ENCODE assay signal across 8 cellular contexts in genomic region chr5:10689391-10690081, GRCh38.
DNase-seq lines count a peak whose midpoint lies in the region; ATAC-seq and TF ChIP-seq lines count a peak whose summit lies in the region.

No MANE protein-coding gene starts in this region.

- no peak overlapping the region for H2AFZ ChIP-seq in Loucy (ENCODE audit: low read length)

- H3K4me3 ChIP-seq in Loucy (ENCODE audit: low read length, poor library complexity, severe bottlenecking): no peak overlapping the region

- H3K27me3 Mint-ChIP-seq in activated CD4-positive, alpha-beta memory T cell treated with anti-CD3 and anti-CD28 coated beads, Interleukin-2, amount 10 ng/mL, durations not matched to agents 7 days and 5 days: no peaks in the 10 kb centered on the region

- no peaks in the 10 kb centered on the region for H3K9me2 ChIP-seq in Loucy (replicated peaks; ENCODE audit: low read depth, low read length)

- no peak overlapping the region for H3K27ac Mint-ChIP-seq in activated CD4-positive, alpha-beta memory T cell treated with anti-CD3 and anti-CD28 coated beads, Interleukin-2, amount 10 ng/mL, durations not matched to agents 7 days and 5 days

- H3K9me3 Mint-ChIP-seq in activated CD4-positive, alpha-beta memory T cell treated with anti-CD3 and anti-CD28 coated beads, Interleukin-2, amount 10 ng/mL, durations not matched to agents 7 days and 5 days: no peaks in the 10 kb centered on the region

- no peaks in the 10 kb centered on the region for H4K20me1 ChIP-seq in Loucy (ENCODE audit: insufficient read depth, low read length, poor library complexity, severe bottlenecking)

- CTCF ChIA-PET in activated CD4-positive, alpha-beta memory T cell treated with anti-CD3 and anti-CD28 coated beads, Interleukin-2, amount 10 ng/mL, durations not matched to agents 7 days and 5 days (lab: Charles Lee): interaction anchor here (0.6 to 2.2 kb wide), 9 partner anchors 13 to 440 kb away, joined by 3 to 27 read pairs (median 4); partner anchors contain the start of gene ATPSCKMT

- POLR2A ChIA-PET in activated CD4-positive, alpha-beta memory T cell treated with anti-CD3 and anti-CD28 coated beads, Interleukin-2, amount 10 ng/mL, durations not matched to agents 7 days and 5 days (lab: Charles Lee): interaction anchor here (1.1 kb wide), 1 partner anchor 55 kb away, joined by 5 read pairs; no protein-coding TSS in a partner anchor

- no peaks in the 10 kb centered on the region for H3K9me3 ChIP-seq in Loucy (ENCODE audit: insufficient read depth, low read depth, low read length)

- no peak overlapping the region for H3K9ac ChIP-seq in Loucy (ENCODE audit: low read depth, low read length, poor library complexity, severe bottlenecking)

- TF ChIP-seq CTCF in Loucy (conservative IDR thresholded peaks at IDR 0.05; ENCODE audit: low read length): peak; percentile 72

- H3K79me2 ChIP-seq in Loucy (ENCODE audit: insufficient read depth, low read length): no peaks in the 10 kb centered on the region

- H3K4me2 ChIP-seq in Loucy (ENCODE audit: low read depth, low read length, poor library complexity, severe bottlenecking): no peak overlapping the region

- peak; percentile 60 for DNase-seq in activated CD4-positive, alpha-beta T cell treated with anti-CD3 and anti-CD28 coated beads for 48 hours
- no peak for DNase-seq in activated CD4-positive, alpha-beta T cell treated with anti-CD3 and anti-CD28 coated beads, Interleukin-2, amount 50 U/mL, for 1 hour
- peak; percentile 57 for DNase-seq in activated CD4-positive, alpha-beta memory T cell treated with anti-CD3 and anti-CD28 coated beads, Interleukin-2, amount 10 ng/mL, durations not matched to agents 7 days and 5 days
- peak; percentile 34 for DNase-seq in kidney glomerular epithelial cell (lab: John Stamatoyannopoulos, UW)
- no peak for DNase-seq in NCI-H2107 treated with DMSO at 0.1 percent for 48 hours (lab: John Stamatoyannopoulos, UW; ENCODE audit: unreplicated experiment)
- no peak for DNase-seq in NCI-H2196 (lab: John Stamatoyannopoulos, UW; ENCODE audit: unreplicated experiment)

- no peaks in the 10 kb centered on the region for H3K4me1 ChIP-seq in Loucy (ENCODE audit: insufficient read depth, low read length, poor library complexity, severe bottlenecking)

- ATAC-seq in HG03571 (IDR thresholded peaks at IDR 0.05; ENCODE audit: unreplicated experiment): no peak

- H3K36me3 Mint-ChIP-seq in activated CD4-positive, alpha-beta memory T cell treated with anti-CD3 and anti-CD28 coated beads, Interleukin-2, amount 10 ng/mL, durations not matched to agents 7 days and 5 days (ENCODE audit: low read depth): peaks cover 19% of the 10 kb centered on the region

- no peak overlapping the region for H3K4me3 Mint-ChIP-seq in activated CD4-positive, alpha-beta memory T cell treated with anti-CD3 and anti-CD28 coated beads, Interleukin-2, amount 10 ng/mL, durations not matched to agents 7 days and 5 days

- H3K27me3 ChIP-seq in Loucy (ENCODE audit: insufficient read depth, low read length, poor library complexity, severe bottlenecking): no peaks in the 10 kb centered on the region

- H3K4me1 Mint-ChIP-seq in activated CD4-positive, alpha-beta memory T cell treated with anti-CD3 and anti-CD28 coated beads, Interleukin-2, amount 10 ng/mL, durations not matched to agents 7 days and 5 days: peaks cover 20% of the 10 kb centered on the region

- no peaks in the 10 kb centered on the region for H3F3A ChIP-seq in Loucy (ENCODE audit: low read depth)

- H3K36me3 ChIP-seq in Loucy (ENCODE audit: insufficient read depth, low read length): peaks cover 3% of the 10 kb centered on the region; the same call in 1 of the 2 replicates

Comparison
In these comparisons a context has a peak if more than half of its experiments do, and no peak if none do; other contexts are left out.
1. DNase-seq: peak in activated CD4-positive, alpha-beta T cell treated with anti-CD3 and anti-CD28 coated beads for 48 hours (single experiment), activated CD4-positive, alpha-beta memory T cell treated with anti-CD3 and anti-CD28 coated beads, Interleukin-2, amount 10 ng/mL, durations not matched to agents 7 days and 5 days (single experiment) and kidney glomerular epithelial cell (single experiment); none in activated CD4-positive, alpha-beta T cell treated with anti-CD3 and anti-CD28 coated beads, Interleukin-2, amount 50 U/mL, for 1 hour (single experiment), NCI-H2107 treated with DMSO at 0.1 percent for 48 hours (single experiment) and NCI-H2196 (single experiment).